Comparison of ENCODE assay signal across 27 cellular contexts in genomic region chr18:69996417-69996816, GRCh38.
"Had no signal": no experiment of that assay in that cellular context is flagged by ENCODE, and none has a peak within 500 bp of the region (broad histone marks: within the 10 kb centered on the region; RNA-seq: fewer than 3 reads in every experiment).

No MANE protein-coding gene starts in this region.

- ATAC-seq: activated CD4-positive, alpha-beta T cell treated with anti-CD3 and anti-CD28 coated beads for 36 hours; activated CD8-positive, alpha-beta memory T cell treated with anti-CD3 and anti-CD28 coated beads, Interleukin-2, amount 10 ng/mL, durations not matched to agents 7 days and 5 days; activated CD8-positive, alpha-beta T cell treated with anti-CD3 and anti-CD28 coated beads, Interleukin-2, amount 10 ng/mL, durations not matched to agents 7 days and 5 days; activated T-cell treated with anti-CD3 and anti-CD28 coated beads, Interleukin-2, amount 50 U/mL, for 72 hours; esophagus mucosa; T-cell had no signal

- H3K36me3 ChIP-seq: brain microvascular endothelial cell, colonic mucosa, WERI-Rb-1 had no signal

- H3K27me3 ChIP-seq: brain microvascular endothelial cell, colonic mucosa had no signal

- DNase-seq: activated CD4-positive, alpha-beta memory T cell treated with anti-CD3 and anti-CD28 coated beads for 36 hours; activated CD4-positive, alpha-beta T cell treated with anti-CD3 and anti-CD28 coated beads for 36 hours; activated CD4-positive, alpha-beta T cell treated with anti-CD3 and anti-CD28 coated beads, Interleukin-2, amount 10 ng/mL, durations not matched to agents 24 days and 14 days; activated CD4-positive, CD25-positive, alpha-beta regulatory T cell; activated CD4-positive, CD25-positive, alpha-beta regulatory T cell treated with anti-CD3 and anti-CD28 coated beads, Interleukin-2, amount 50 U/mL, for 72 hours; activated CD8-positive, alpha-beta memory T cell treated with anti-CD3 and anti-CD28 coated beads, Interleukin-2, amount 10 ng/mL, durations not matched to agents 7 days and 5 days; activated CD8-positive, alpha-beta memory T cell treated with anti-CD3 and anti-CD28 coated beads, Interleukin-2, amount 50 U/mL, for 4 hours; activated CD8-positive, alpha-beta T cell treated with anti-CD3 and anti-CD28 coated beads, Interleukin-2, amount 10 ng/mL, durations not matched to agents 7 days and 5 days; activated gamma-delta T cell treated with Interleukin-2 at 50 U/mL for 16 hours; activated naive CD4-positive, alpha-beta T cell treated with anti-CD3 and anti-CD28 coated beads, Interleukin-2, amount 50 U/mL, for 16 hours; activated naive CD4-positive, alpha-beta T cell treated with Interleukin-2 at 50 U/mL for 16 hours; activated T-cell treated with anti-CD3 and anti-CD28 coated beads, Interleukin-2, amount 50 U/mL, for 24 hours; activated T-cell treated with anti-CD3 and anti-CD28 coated beads, Interleukin-2, amount 50 U/mL, for 72 hours; amniotic stem cell; anterior cingulate cortex; brain microvascular endothelial cell; colonic mucosa; effector memory CD4-positive, alpha-beta T cell; endodermal cell; foreskin fibroblast; T-cell; T1000; WERI-Rb-1 had no signal

- H3K4me3 Mint-ChIP-seq: activated CD4-positive, alpha-beta memory T cell treated with anti-CD3 and anti-CD28 coated beads for 36 hours; activated CD4-positive, alpha-beta T cell treated with anti-CD3 and anti-CD28 coated beads for 36 hours; activated CD4-positive, alpha-beta T cell treated with anti-CD3 and anti-CD28 coated beads, Interleukin-2, amount 10 ng/mL, durations not matched to agents 24 days and 14 days; activated CD8-positive, alpha-beta memory T cell treated with anti-CD3 and anti-CD28 coated beads, Interleukin-2, amount 10 ng/mL, durations not matched to agents 7 days and 5 days; activated CD8-positive, alpha-beta T cell treated with anti-CD3 and anti-CD28 coated beads, Interleukin-2, amount 10 ng/mL, durations not matched to agents 7 days and 5 days; activated naive CD8-positive, alpha-beta T cell; activated T-cell treated with anti-CD3 and anti-CD28 coated beads, Interleukin-2, amount 50 U/mL, for 24 hours; activated T-cell treated with anti-CD3 and anti-CD28 coated beads, Interleukin-2, amount 50 U/mL, for 72 hours; endodermal cell; T-cell; T-helper 1 cell treated with Interleukin-12 subunit alpha and Interleukin-12 subunit beta and Interleukin-4 antibody, amounts not matched to agents 30 μg/mL and 1 μg/mL, for 36 hours; T-helper 2 cell treated with Interferon-gamma antibody and Interleukin-4, amounts not matched to agents 5 μg/mL and 100 μg/mL, for 36 hours had no signal

- H3K27ac ChIP-seq: brain microvascular endothelial cell, colonic mucosa, WERI-Rb-1 had no signal

- H3K4me3 ChIP-seq: colonic mucosa had no signal

- H3K27ac Mint-ChIP-seq: activated CD4-positive, alpha-beta memory T cell treated with anti-CD3 and anti-CD28 coated beads for 36 hours; activated CD8-positive, alpha-beta memory T cell treated with anti-CD3 and anti-CD28 coated beads, Interleukin-2, amount 10 ng/mL, durations not matched to agents 7 days and 5 days; activated T-cell treated with anti-CD3 and anti-CD28 coated beads, Interleukin-2, amount 50 U/mL, for 72 hours; endodermal cell; T-cell; T-helper 1 cell treated with Interleukin-12 subunit alpha and Interleukin-12 subunit beta and Interleukin-4 antibody, amounts not matched to agents 30 μg/mL and 1 μg/mL, for 36 hours; T-helper 2 cell treated with Interferon-gamma antibody and Interleukin-4, amounts not matched to agents 5 μg/mL and 100 μg/mL, for 36 hours had no signal

- H3K9me3 ChIP-seq: colonic mucosa had no signal

- H3K4me1 ChIP-seq: colonic mucosa had no signal

- H3K27me3 Mint-ChIP-seq: activated CD4-positive, alpha-beta memory T cell treated with anti-CD3 and anti-CD28 coated beads for 36 hours; activated CD4-positive, alpha-beta T cell treated with anti-CD3 and anti-CD28 coated beads for 36 hours; activated CD4-positive, alpha-beta T cell treated with anti-CD3 and anti-CD28 coated beads, Interleukin-2, amount 10 ng/mL, durations not matched to agents 24 days and 14 days; activated CD8-positive, alpha-beta memory T cell treated with anti-CD3 and anti-CD28 coated beads, Interleukin-2, amount 10 ng/mL, durations not matched to agents 7 days and 5 days; activated naive CD8-positive, alpha-beta T cell; activated T-cell treated with anti-CD3 and anti-CD28 coated beads, Interleukin-2, amount 50 U/mL, for 24 hours; T-cell had no signal
